ENCODE assay signal across 8 cellular contexts in genomic region chr11:61890536-61891330, GRCh38. TPM values are rescaled to one million over a fixed set of nuclear protein-coding genes. Genes with fewer than 3 reads are reported as not detected.
DNase-seq lines count a peak whose midpoint lies in the region; ATAC-seq and TF ChIP-seq lines count a peak whose summit lies in the region.

No MANE protein-coding gene starts in this region.

- no peaks in the 10 kb centered on the region for H3K27me3 Mint-ChIP-seq in natural killer cell (ENCODE audit: low read depth in 2 of 2)

- H3K36me3 Mint-ChIP-seq in natural killer cell = no peaks in the 10 kb centered on the region

- no peak for DNase-seq in GM12864 (ENCODE audit: low read depth)
- DNase-seq in NCI-H146 treated with DMSO at 0.1 percent for 48 hours (lab: John Stamatoyannopoulos, UW; ENCODE audit: unreplicated experiment) = peak; percentile 34
- peak; percentile 37 to 54 for DNase-seq in activated T-cell treated with anti-CD3 and anti-CD28 coated beads, Interleukin-2, amount 50 U/mL, for 48 hours
- DNase-seq in fibroblast of mammary gland (ENCODE audit: low read depth) = peak; percentile 80
- peak; percentile 28 for DNase-seq in natural killer cell
- no peak for DNase-seq in NCI-H2081 treated with DMSO at 0.1 percent for 48 hours (lab: John Stamatoyannopoulos, UW)

- peak overlapping the region; percentile 71 for H3K4me3 ChIP-seq in GM12864 (ENCODE audit: low read depth, low read length)
- H3K4me3 ChIP-seq in HEK293 (ENCODE audit: low read depth, low read length) = peak overlapping the region; percentile 40
- peak overlapping the region; percentile 69 for H3K4me3 ChIP-seq in fibroblast of mammary gland (ENCODE audit: control insufficient read depth, low read depth, low read length)

- H3K27ac Mint-ChIP-seq in natural killer cell = peak overlapping the region in 1 of 2 donors; percentile 79

- no peaks in the 10 kb centered on the region for H3K9me3 Mint-ChIP-seq in natural killer cell

- H3K4me1 Mint-ChIP-seq in natural killer cell = peaks cover 0 to 4% of the 10 kb centered on the region in 2 donors

- peak overlapping the region; percentile 57; the same call in 1 of the 2 replicates for H3K27ac ChIP-seq in HEK293 (ENCODE audit: extremely low read depth, low read depth, low read length)

- no peaks in the 10 kb centered on the region for H3K36me3 ChIP-seq in HEK293 (ENCODE audit: control insufficient read depth in 2 of 2, insufficient read depth in 1 of 2, low read length in 2 of 2)

- no peak for TF ChIP-seq CTCF in GM12864 (IDR thresholded peaks at IDR 0.05; ENCODE audit: low read depth, low read length, missing control alignments)
- peak; percentile 90 for TF ChIP-seq CTCF in HEK293 (tag by site-specific recombination; IDR thresholded peaks at IDR 0.05)
- no peak for TF ChIP-seq CTCF in fibroblast of mammary gland (conservative IDR thresholded peaks at IDR 0.05; ENCODE audit: control insufficient read depth, insufficient read depth, low read depth, low read length)
- TF ChIP-seq CTCF in natural killer cell (IDR thresholded peaks at IDR 0.05) = no peak

- POLR2A ChIA-PET in HEK293 (lab: Yijun Ruan, JAX) = interaction anchor here (0.6 to 1.1 kb wide), 2 partner anchors 77 to 78 kb away, joined by 3 to 5 read pairs; no protein-coding TSS in a partner anchor

- intact Hi-C loops in natural killer cell (cut with micrococcal nuclease) = no loop called here

- no peaks in the 10 kb centered on the region for H3K9me3 ChIP-seq in HEK293 (ENCODE audit: control insufficient read depth, insufficient read depth, low read depth, low read length)

- H3K4me1 ChIP-seq in HEK293 (ENCODE audit: control insufficient read depth, insufficient read depth, low read length) = peaks cover 3% of the 10 kb centered on the region

- CTCF ChIA-PET in HEK293 (lab: Yijun Ruan, JAX) = interaction anchor here (0.6 to 16.2 kb wide), 7 partner anchors 8 to 280 kb away, joined by 3 to 329 read pairs (median 4); partner anchors contain the start of gene BEST1

- ATAC-seq in natural killer cell = peak; percentile 15 to 38 (median 27)
- ATAC-seq in HG02970 (IDR thresholded peaks at IDR 0.05; ENCODE audit: low FRiP score, unreplicated experiment) = no peak

- H3K4me3 Mint-ChIP-seq in natural killer cell = peak overlapping the region; percentile 62

TF ChIP-seq in HEK293, 187 proteins besides CTCF, POLR2A, EP300 and RAD21 (continues in another document):
- no peak for TF ChIP-seq ZNF530 (tag by site-specific recombination; IDR thresholded peaks at IDR 0.05; ENCODE audit: low read depth)
- no peak for TF ChIP-seq ZNF776 (tag by site-specific recombination; IDR thresholded peaks at IDR 0.05; ENCODE audit: borderline replicate concordance)
- TF ChIP-seq ZNF280D (tag by site-specific recombination; IDR thresholded peaks at IDR 0.05) = no peak
- no peak for TF ChIP-seq ZNF518A (tag by site-specific recombination; conservative IDR thresholded peaks at IDR 0.05; ENCODE audit: low read depth)
- no peak for TF ChIP-seq ZNF610 (tag by site-specific recombination; IDR thresholded peaks at IDR 0.05; ENCODE audit: borderline replicate concordance)
- no peak for TF ChIP-seq ZNF394 (tag by site-specific recombination; IDR thresholded peaks at IDR 0.05; ENCODE audit: borderline replicate concordance)
- no peak for TF ChIP-seq ZNF157 (tag by site-specific recombination; IDR thresholded peaks at IDR 0.05)
- TF ChIP-seq GLIS2 (tag by site-specific recombination; IDR thresholded peaks at IDR 0.05) = peak; percentile 85
- TF ChIP-seq ZNF513 (tag by site-specific recombination; IDR thresholded peaks at IDR 0.05) = no peak
- TF ChIP-seq, protein P1, sequence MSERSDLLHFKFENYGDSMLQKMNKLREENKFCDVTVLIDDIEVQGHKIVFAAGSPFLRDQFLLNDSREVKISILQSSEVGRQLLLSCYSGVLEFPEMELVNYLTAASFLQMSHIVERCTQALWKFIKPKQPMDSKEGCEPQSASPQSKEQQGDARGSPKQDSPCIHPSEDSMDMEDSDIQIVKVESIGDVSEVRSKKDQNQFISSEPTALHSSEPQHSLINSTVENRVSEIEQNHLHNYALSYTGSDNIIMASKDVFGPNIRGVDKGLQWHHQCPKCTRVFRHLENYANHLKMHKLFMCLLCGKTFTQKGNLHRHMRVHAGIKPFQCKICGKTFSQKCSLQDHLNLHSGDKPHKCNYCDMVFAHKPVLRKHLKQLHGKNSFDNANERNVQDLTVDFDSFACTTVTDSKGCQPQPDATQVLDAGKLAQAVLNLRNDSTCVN (tag by site-specific recombination; optimal IDR thresholded peaks at IDR 0.05) = peak; percentile 79
- TF ChIP-seq ZNF747 (tag by site-specific recombination; IDR thresholded peaks at IDR 0.05) = no peak
- no peak for TF ChIP-seq ZNF843 (tag by site-specific recombination; IDR thresholded peaks at IDR 0.05)

RNA-seq across cellular contexts. Expression of gene FADS3, which starts 0.6 kb away (rescaled TPM):
- total RNA-seq in natural killer cell = 10 to 100 TPM; 10.8 to 17.8 (median 11.5) TPM

RNA-seq across cellular contexts. Expression of gene RAB3IL1, which starts 26.6 kb away (rescaled TPM):
- not detected for total RNA-seq in natural killer cell

RNA-seq across cellular contexts. Expression of gene BEST1, which starts 59.4 kb away (rescaled TPM):
- 1 to 10 TPM in 2 of 3 donors, under 1 TPM in 1; 0.32 to 2.0 (median 1.4) TPM for total RNA-seq in natural killer cell

Comparison
In these comparisons a context has a peak if more than half of its experiments do, and no peak if none do; other contexts are left out.
1. DNase-seq: peak in NCI-H146 treated with DMSO at 0.1 percent for 48 hours (single experiment), activated T-cell treated with anti-CD3 and anti-CD28 coated beads, Interleukin-2, amount 50 U/mL, for 48 hours (2 of 2), fibroblast of mammary gland (single experiment) and natural killer cell (single experiment); none in GM12864 (single experiment) and NCI-H2081 treated with DMSO at 0.1 percent for 48 hours (single experiment).
2. Peak in every context shown above with its lines, with median percentiles within 50 percentile points of each other: H3K4me3 ChIP-seq.